26 cellular contexts compared by ENCODE assay signal in the genomic region with DNA sequence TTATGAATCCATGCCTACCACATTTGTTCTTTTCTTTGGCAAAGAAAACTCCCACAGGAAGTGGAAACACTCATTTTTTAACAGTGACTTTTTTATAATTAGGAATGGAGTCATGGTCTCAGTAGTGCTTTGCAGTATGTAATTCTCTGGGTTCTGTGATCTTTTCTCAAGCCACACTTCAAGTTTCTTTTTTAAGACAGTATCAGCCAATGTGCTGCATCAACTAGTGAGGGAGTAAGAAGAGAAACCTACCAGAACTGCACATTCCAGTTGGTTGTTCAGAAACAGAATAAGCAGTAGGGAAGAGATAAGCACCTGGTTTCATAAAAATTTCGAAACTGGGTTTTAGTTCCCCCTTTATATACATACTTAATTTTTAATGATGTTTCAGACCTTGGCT.
"Had no signal": no experiment of that assay in that cellular context is flagged by ENCODE, and none has a peak within 500 bp of the region (broad histone marks: within the 10 kb centered on the region; RNA-seq: fewer than 3 reads in every experiment).

No MANE protein-coding gene starts in this region.

- H3K36me3 ChIP-seq: adrenal gland, breast epithelium, colonic mucosa had no signal

- H3K27ac ChIP-seq: adrenal gland, breast epithelium, colonic mucosa had no signal

- H3K4me1 ChIP-seq: breast epithelium, colonic mucosa had no signal

- H3K4me3 ChIP-seq: adrenal gland, breast epithelium, colonic mucosa had no signal

- DNase-seq: activated CD4-positive, alpha-beta memory T cell treated with anti-CD3 and anti-CD28 coated beads for 36 hours; activated CD4-positive, alpha-beta T cell treated with anti-CD3 and anti-CD28 coated beads for 48 hours; activated CD4-positive, CD25-positive, alpha-beta regulatory T cell treated with anti-CD3 and anti-CD28 coated beads, Interleukin-2, amount 50 U/mL, for 72 hours; activated CD8-positive, alpha-beta memory T cell treated with anti-CD3 and anti-CD28 coated beads for 24 hours; activated gamma-delta T cell treated with Interleukin-2 at 50 U/mL for 16 hours; activated naive CD4-positive, alpha-beta T cell treated with anti-CD3 and anti-CD28 coated beads, Interleukin-2, amount 50 U/mL, for 16 hours; activated naive CD8-positive, alpha-beta T cell treated with anti-CD3 and anti-CD28 coated beads, Interleukin-2, amount 10 ng/mL, durations not matched to agents 7 days and 5 days; activated T-cell treated with anti-CD3 and anti-CD28 coated beads for 4 hours; activated T-cell treated with anti-CD3 and anti-CD28 coated beads, Interleukin-2, amount 50 U/mL, for 48 hours; adrenal gland; anterior cingulate cortex; caudate nucleus; colonic mucosa; Karpas-422; NCI-H1048; NCI-H146; NCI-H187 treated with DMSO at 0.1 percent for 48 hours; NCI-H2081 treated with DMSO at 0.1 percent for 48 hours; NCI-H526; NCI-H774; PC-3; SHP77; T-helper 17 cell; T-helper 9 cell had no signal

- H3K9me3 ChIP-seq: adrenal gland, breast epithelium, colonic mucosa had no signal

- H3K27me3 ChIP-seq: adrenal gland, breast epithelium, colonic mucosa had no signal

- ATAC-seq: PC-3, T-helper 17 cell, WTC11 had no signal
